Comparison of ENCODE assay signal across 1 cellular context in the genomic region with DNA sequence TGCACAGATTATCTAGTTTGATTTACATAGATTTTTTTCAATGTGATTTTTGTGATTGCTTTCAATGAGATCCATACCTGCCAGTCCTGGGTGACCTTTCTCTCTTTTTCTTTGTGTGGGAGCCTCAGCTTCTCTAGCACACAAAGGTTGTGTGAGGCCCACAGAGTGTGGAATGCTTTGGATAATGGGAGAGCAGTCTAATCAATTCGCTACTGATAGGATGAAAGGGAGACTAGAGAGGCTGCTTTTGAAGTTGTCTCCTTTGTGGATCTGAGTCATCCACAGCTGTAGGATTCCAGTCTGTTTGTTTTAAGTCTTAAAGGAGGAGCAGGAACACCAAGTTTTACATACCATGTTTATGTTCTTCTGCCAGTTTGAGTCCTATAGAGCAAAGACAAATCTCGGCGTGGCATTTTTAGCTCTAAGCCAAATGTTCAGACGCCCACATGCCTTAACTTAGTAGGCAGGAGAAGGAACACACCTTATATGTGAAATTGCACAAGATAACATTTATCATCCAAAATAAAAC.
TF ChIP-seq lines count a peak whose summit lies in the region.

No MANE protein-coding gene starts in this region.

TF ChIP-seq in HepG2, 621 proteins besides CTCF, POLR2A, EP300 and RAD21 (continued from another document and continues in another):
- TF ChIP-seq, protein P1, sequence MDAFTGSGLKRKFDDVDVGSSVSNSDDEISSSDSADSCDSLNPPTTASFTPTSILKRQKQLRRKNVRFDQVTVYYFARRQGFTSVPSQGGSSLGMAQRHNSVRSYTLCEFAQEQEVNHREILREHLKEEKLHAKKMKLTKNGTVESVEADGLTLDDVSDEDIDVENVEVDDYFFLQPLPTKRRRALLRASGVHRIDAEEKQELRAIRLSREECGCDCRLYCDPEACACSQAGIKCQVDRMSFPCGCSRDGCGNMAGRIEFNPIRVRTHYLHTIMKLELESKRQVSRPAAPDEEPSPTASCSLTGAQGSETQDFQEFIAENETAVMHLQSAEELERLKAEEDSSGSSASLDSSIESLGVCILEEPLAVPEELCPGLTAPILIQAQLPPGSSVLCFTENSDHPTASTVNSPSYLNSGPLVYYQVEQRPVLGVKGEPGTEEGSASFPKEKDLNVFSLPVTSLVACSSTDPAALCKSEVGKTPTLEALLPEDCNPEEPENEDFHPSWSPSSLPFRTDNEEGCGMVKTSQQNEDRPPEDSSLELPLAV (CRISPR knock-in tag; conservative IDR thresholded peaks at IDR 0.05; ENCODE audit: low read depth), result no peak
- no peak; the same call in 1 of the 2 replicates for TF ChIP-seq ESRRA (CRISPR knock-in tag; IDR thresholded peaks at IDR 0.05; ENCODE audit: low read depth)
- no peak for TF ChIP-seq ZNF207 (IDR thresholded peaks at IDR 0.05; ENCODE audit: borderline replicate concordance)
- TF ChIP-seq RFXANK (CRISPR knock-in tag; IDR thresholded peaks at IDR 0.05), result 0 out of 2 replicates have a peak, but pooled peaks have one; percentile 26
- TF ChIP-seq ZNF121 (CRISPR knock-in tag; IDR thresholded peaks at IDR 0.05), result no peak
- TF ChIP-seq KLF12 (CRISPR knock-in tag; IDR thresholded peaks at IDR 0.05; ENCODE audit: borderline replicate concordance), result no peak
- no peak for TF ChIP-seq ZC3H4 (CRISPR knock-in tag; IDR thresholded peaks at IDR 0.05; ENCODE audit: borderline replicate concordance)
- peak; percentile 68; the same call in 1 of the 2 replicates for TF ChIP-seq ZNF281 (CRISPR knock-in tag; IDR thresholded peaks at IDR 0.05; ENCODE audit: borderline replicate concordance)
- TF ChIP-seq, protein P2, sequence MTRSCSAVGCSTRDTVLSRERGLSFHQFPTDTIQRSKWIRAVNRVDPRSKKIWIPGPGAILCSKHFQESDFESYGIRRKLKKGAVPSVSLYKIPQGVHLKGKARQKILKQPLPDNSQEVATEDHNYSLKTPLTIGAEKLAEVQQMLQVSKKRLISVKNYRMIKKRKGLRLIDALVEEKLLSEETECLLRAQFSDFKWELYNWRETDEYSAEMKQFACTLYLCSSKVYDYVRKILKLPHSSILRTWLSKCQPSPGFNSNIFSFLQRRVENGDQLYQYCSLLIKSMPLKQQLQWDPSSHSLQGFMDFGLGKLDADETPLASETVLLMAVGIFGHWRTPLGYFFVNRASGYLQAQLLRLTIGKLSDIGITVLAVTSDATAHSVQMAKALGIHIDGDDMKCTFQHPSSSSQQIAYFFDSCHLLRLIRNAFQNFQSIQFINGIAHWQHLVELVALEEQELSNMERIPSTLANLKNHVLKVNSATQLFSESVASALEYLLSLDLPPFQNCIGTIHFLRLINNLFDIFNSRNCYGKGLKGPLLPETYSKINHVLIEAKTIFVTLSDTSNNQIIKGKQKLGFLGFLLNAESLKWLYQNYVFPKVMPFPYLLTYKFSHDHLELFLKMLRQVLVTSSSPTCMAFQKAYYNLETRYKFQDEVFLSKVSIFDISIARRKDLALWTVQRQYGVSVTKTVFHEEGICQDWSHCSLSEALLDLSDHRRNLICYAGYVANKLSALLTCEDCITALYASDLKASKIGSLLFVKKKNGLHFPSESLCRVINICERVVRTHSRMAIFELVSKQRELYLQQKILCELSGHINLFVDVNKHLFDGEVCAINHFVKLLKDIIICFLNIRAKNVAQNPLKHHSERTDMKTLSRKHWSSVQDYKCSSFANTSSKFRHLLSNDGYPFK (CRISPR knock-in tag; IDR thresholded peaks at IDR 0.05; ENCODE audit: borderline replicate concordance), result no peak
- TF ChIP-seq PAX8 (CRISPR knock-in tag; IDR thresholded peaks at IDR 0.05; ENCODE audit: borderline replicate concordance), result no peak
- no peak; the same call in 1 of the 2 replicates for TF ChIP-seq ZNF749 (CRISPR knock-in tag; IDR thresholded peaks at IDR 0.05; ENCODE audit: borderline replicate concordance)
- peak; percentile 83 for TF ChIP-seq RARA (CRISPR knock-in tag; IDR thresholded peaks at IDR 0.05)
- TF ChIP-seq ZMAT5 (CRISPR knock-in tag; IDR thresholded peaks at IDR 0.05; ENCODE audit: borderline replicate concordance, low read depth), result no peak
- no peak; the same call in 1 of the 2 replicates for TF ChIP-seq ZNF652 (CRISPR knock-in tag; IDR thresholded peaks at IDR 0.05; ENCODE audit: borderline replicate concordance, low read depth)
- TF ChIP-seq ZNF235 (CRISPR knock-in tag; IDR thresholded peaks at IDR 0.05; ENCODE audit: borderline replicate concordance), result no peak
- peak; percentile 98 for TF ChIP-seq NFKBIZ (CRISPR knock-in tag; IDR thresholded peaks at IDR 0.05)
- TF ChIP-seq ZNF766 (CRISPR knock-in tag; IDR thresholded peaks at IDR 0.05; ENCODE audit: borderline replicate concordance), result no peak
- no peak for TF ChIP-seq ZNF34 (CRISPR knock-in tag; IDR thresholded peaks at IDR 0.05; ENCODE audit: borderline replicate concordance)
- TF ChIP-seq CREM (IDR thresholded peaks at IDR 0.05), result peak; percentile 97
- TF ChIP-seq CREM (CRISPR knock-in tag; IDR thresholded peaks at IDR 0.05), result no peak
- TF ChIP-seq HHEX (CRISPR knock-in tag; IDR thresholded peaks at IDR 0.05), result peak; percentile 85
- no peak for TF ChIP-seq NCOA5 (CRISPR knock-in tag; IDR thresholded peaks at IDR 0.05)
- no peak for TF ChIP-seq ZNF740 (CRISPR knock-in tag; IDR thresholded peaks at IDR 0.05)
- TF ChIP-seq NFATC3 (CRISPR knock-in tag; IDR thresholded peaks at IDR 0.05), result no peak
- TF ChIP-seq NR1H2 (CRISPR knock-in tag; IDR thresholded peaks at IDR 0.05; ENCODE audit: borderline replicate concordance, low read depth), result no peak
- TF ChIP-seq SIN3B (IDR thresholded peaks at IDR 0.05; ENCODE audit: low read length), result no peak
- TF ChIP-seq ISL2 (CRISPR knock-in tag; IDR thresholded peaks at IDR 0.05), result peak; percentile 99
- no peak for TF ChIP-seq ZBTB46 (CRISPR knock-in tag; IDR thresholded peaks at IDR 0.05; ENCODE audit: borderline replicate concordance)
- TF ChIP-seq ZNF564 (CRISPR knock-in tag; IDR thresholded peaks at IDR 0.05), result no peak
- no peak for TF ChIP-seq ZNF674 (CRISPR knock-in tag; IDR thresholded peaks at IDR 0.05; ENCODE audit: low read depth)
- TF ChIP-seq HDAC2 (CRISPR knock-in tag; IDR thresholded peaks at IDR 0.05), result peak; percentile 98
- no peak for TF ChIP-seq ZNF441 (CRISPR knock-in tag; IDR thresholded peaks at IDR 0.05; ENCODE audit: borderline replicate concordance)
- no peak for TF ChIP-seq KMT2B (CRISPR knock-in tag; IDR thresholded peaks at IDR 0.05)
- no peak for TF ChIP-seq ZZZ3 (CRISPR knock-in tag; IDR thresholded peaks at IDR 0.05; ENCODE audit: borderline replicate concordance)
- TF ChIP-seq CENPBD1 (CRISPR knock-in tag; IDR thresholded peaks at IDR 0.05; ENCODE audit: borderline replicate concordance, low read depth), result no peak
- TF ChIP-seq, protein P3, sequence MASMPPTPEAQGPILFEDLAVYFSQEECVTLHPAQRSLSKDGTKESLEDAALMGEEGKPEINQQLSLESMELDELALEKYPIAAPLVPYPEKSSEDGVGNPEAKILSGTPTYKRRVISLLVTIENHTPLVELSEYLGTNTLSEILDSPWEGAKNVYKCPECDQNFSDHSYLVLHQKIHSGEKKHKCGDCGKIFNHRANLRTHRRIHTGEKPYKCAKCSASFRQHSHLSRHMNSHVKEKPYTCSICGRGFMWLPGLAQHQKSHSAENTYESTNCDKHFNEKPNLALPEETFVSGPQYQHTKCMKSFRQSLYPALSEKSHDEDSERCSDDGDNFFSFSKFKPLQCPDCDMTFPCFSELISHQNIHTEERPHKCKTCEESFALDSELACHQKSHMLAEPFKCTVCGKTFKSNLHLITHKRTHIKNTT (CRISPR knock-in tag; IDR thresholded peaks at IDR 0.05), result no peak
- TF ChIP-seq ZNF543 (CRISPR knock-in tag; IDR thresholded peaks at IDR 0.05), result 0 out of 2 replicates have a peak, but pooled peaks have one; percentile 62
- no peak for TF ChIP-seq HNRNPL (IDR thresholded peaks at IDR 0.05; ENCODE audit: low read depth, low read length)
- peak; percentile 95 for TF ChIP-seq FOXJ3 (CRISPR knock-in tag; IDR thresholded peaks at IDR 0.05; ENCODE audit: borderline replicate concordance)
- TF ChIP-seq BRD4 (CRISPR knock-in tag; IDR thresholded peaks at IDR 0.05), result no peak
- TF ChIP-seq, protein P4, sequence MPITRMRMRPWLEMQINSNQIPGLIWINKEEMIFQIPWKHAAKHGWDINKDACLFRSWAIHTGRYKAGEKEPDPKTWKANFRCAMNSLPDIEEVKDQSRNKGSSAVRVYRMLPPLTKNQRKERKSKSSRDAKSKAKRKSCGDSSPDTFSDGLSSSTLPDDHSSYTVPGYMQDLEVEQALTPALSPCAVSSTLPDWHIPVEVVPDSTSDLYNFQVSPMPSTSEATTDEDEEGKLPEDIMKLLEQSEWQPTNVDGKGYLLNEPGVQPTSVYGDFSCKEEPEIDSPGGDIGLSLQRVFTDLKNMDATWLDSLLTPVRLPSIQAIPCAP (CRISPR knock-in tag; IDR thresholded peaks at IDR 0.05; ENCODE audit: low read depth), result no peak
- no peak for TF ChIP-seq ZSCAN20 (CRISPR knock-in tag; IDR thresholded peaks at IDR 0.05; ENCODE audit: borderline replicate concordance)
- no peak for TF ChIP-seq ZNF530 (CRISPR knock-in tag; IDR thresholded peaks at IDR 0.05; ENCODE audit: low read depth)
- TF ChIP-seq ZIK1 (CRISPR knock-in tag; IDR thresholded peaks at IDR 0.05; ENCODE audit: borderline replicate concordance, low read depth), result no peak
- TF ChIP-seq, protein P5, sequence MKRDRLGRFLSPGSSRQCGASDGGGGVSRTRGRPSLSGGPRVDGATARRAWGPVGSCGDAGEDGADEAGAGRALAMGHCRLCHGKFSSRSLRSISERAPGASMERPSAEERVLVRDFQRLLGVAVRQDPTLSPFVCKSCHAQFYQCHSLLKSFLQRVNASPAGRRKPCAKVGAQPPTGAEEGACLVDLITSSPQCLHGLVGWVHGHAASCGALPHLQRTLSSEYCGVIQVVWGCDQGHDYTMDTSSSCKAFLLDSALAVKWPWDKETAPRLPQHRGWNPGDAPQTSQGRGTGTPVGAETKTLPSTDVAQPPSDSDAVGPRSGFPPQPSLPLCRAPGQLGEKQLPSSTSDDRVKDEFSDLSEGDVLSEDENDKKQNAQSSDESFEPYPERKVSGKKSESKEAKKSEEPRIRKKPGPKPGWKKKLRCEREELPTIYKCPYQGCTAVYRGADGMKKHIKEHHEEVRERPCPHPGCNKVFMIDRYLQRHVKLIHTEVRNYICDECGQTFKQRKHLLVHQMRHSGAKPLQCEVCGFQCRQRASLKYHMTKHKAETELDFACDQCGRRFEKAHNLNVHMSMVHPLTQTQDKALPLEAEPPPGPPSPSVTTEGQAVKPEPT (CRISPR knock-in tag; IDR thresholded peaks at IDR 0.05; ENCODE audit: low read depth), result no peak
- TF ChIP-seq NFYB (CRISPR knock-in tag; IDR thresholded peaks at IDR 0.05), result no peak
- TF ChIP-seq ZFAT (CRISPR knock-in tag; conservative IDR thresholded peaks at IDR 0.05), result no peak
- no peak for TF ChIP-seq TP53 (CRISPR knock-in tag; conservative IDR thresholded peaks at IDR 0.05)
- TF ChIP-seq ZFX (CRISPR knock-in tag; IDR thresholded peaks at IDR 0.05; ENCODE audit: low read depth), result 0 out of 2 replicates have a peak, but pooled peaks have one; percentile 26
- peak; percentile 87 for TF ChIP-seq MED13 (CRISPR knock-in tag; IDR thresholded peaks at IDR 0.05)
- TF ChIP-seq ZNF724P (CRISPR knock-in tag; IDR thresholded peaks at IDR 0.05; ENCODE audit: borderline replicate concordance), result no peak
- TF ChIP-seq NR2F6 (IDR thresholded peaks at IDR 0.05), result peak; percentile 90
- peak; percentile 89 for TF ChIP-seq NR2F6 (CRISPR knock-in tag; IDR thresholded peaks at IDR 0.05)
